In genomic region chr3:15305366-15305844, GRCh38 we compare ENCODE assay signal across 11 cellular contexts. TPM values are rescaled to one million over a fixed set of nuclear protein-coding genes. Genes with fewer than 3 reads are reported as not detected.
DNase-seq lines count a peak whose midpoint lies in the region; ATAC-seq and TF ChIP-seq lines count a peak whose summit lies in the region.
"Had no signal": no experiment of that assay in that cellular context is flagged by ENCODE, and none has a peak within 500 bp of the region (broad histone marks: within the 10 kb centered on the region; RNA-seq: fewer than 3 reads in every experiment).

No MANE protein-coding gene starts in this region.

- no peak for ATAC-seq in activated CD8-positive, alpha-beta memory T cell treated with anti-CD3 and anti-CD28 coated beads, Interleukin-2, amount 10 ng/mL, durations not matched to agents 7 days and 5 days
- ATAC-seq in RWPE2 (ENCODE audit: low read depth) (0 out of 3 replicates have a peak, but pooled peaks have one; percentile 25), foreskin keratinocyte (peak; percentile 54)

- TF ChIP-seq CTCF in RWPE2 (IDR thresholded peaks at IDR 0.05; ENCODE audit: poor library complexity, severe bottlenecking) = no peak
- TF ChIP-seq CTCF in foreskin keratinocyte (conservative IDR thresholded peaks at IDR 0.05) = peak; percentile 39
- TF ChIP-seq CTCF in thyroid gland (IDR thresholded peaks at IDR 0.05) = peak in 3 of 6 experiments; percentile 23 to 35 (median 24)

- no peaks in the 10 kb centered on the region for H3K36me3 ChIP-seq in RWPE2 (ENCODE audit: low read depth)
- H3K36me3 ChIP-seq in thyroid gland = peaks cover 5 to 9% of the 10 kb centered on the region in 2 donors

- H3K9me3 Mint-ChIP-seq in activated CD8-positive, alpha-beta memory T cell treated with anti-CD3 and anti-CD28 coated beads, Interleukin-2, amount 10 ng/mL, durations not matched to agents 7 days and 5 days (ENCODE audit: low read depth) = no peaks in the 10 kb centered on the region

- H3K27me3 Mint-ChIP-seq in activated CD8-positive, alpha-beta memory T cell treated with anti-CD3 and anti-CD28 coated beads, Interleukin-2, amount 10 ng/mL, durations not matched to agents 7 days and 5 days = no peaks in the 10 kb centered on the region

- no peak overlapping the region for H3K27ac ChIP-seq in RWPE2 (ENCODE audit: poor library complexity, severe bottlenecking)
- H3K27ac ChIP-seq in foreskin keratinocyte = no peak overlapping the region
- H3K27ac ChIP-seq in thyroid gland = peak overlapping the region; percentile 19 to 47 (median 23)

- H3K4me3 ChIP-seq in RWPE2 (ENCODE audit: severe bottlenecking) (no peak overlapping the region), thyroid gland (replicated peaks in 1 of 3) (no peak overlapping the region)

- WGBS in thyroid gland, 2 donors = 80 to 83% methylated on average over 6 of the region's 6 CpGs

- H3K36me3 Mint-ChIP-seq in activated CD8-positive, alpha-beta memory T cell treated with anti-CD3 and anti-CD28 coated beads, Interleukin-2, amount 10 ng/mL, durations not matched to agents 7 days and 5 days = peaks cover 42% of the 10 kb centered on the region

- no peaks in the 10 kb centered on the region for H3K27me3 ChIP-seq in RWPE2 (ENCODE audit: insufficient read depth, poor library complexity, severe bottlenecking)
- H3K27me3 ChIP-seq in foreskin keratinocyte = no peaks in the 10 kb centered on the region
- no peaks in the 10 kb centered on the region for H3K27me3 ChIP-seq in thyroid gland

- peaks cover 74% of the 10 kb centered on the region for H3K4me1 Mint-ChIP-seq in activated CD8-positive, alpha-beta memory T cell treated with anti-CD3 and anti-CD28 coated beads, Interleukin-2, amount 10 ng/mL, durations not matched to agents 7 days and 5 days

- H3K4me3 Mint-ChIP-seq in activated CD8-positive, alpha-beta memory T cell treated with anti-CD3 and anti-CD28 coated beads, Interleukin-2, amount 10 ng/mL, durations not matched to agents 7 days and 5 days = no peak overlapping the region

- intact Hi-C loops in thyroid gland (cut with DNase I) (no loop called here), posterior cingulate gyrus (cut with DNase I) (no loop called here)

- peak overlapping the region; percentile 33 for H3K27ac Mint-ChIP-seq in activated CD8-positive, alpha-beta memory T cell treated with anti-CD3 and anti-CD28 coated beads, Interleukin-2, amount 10 ng/mL, durations not matched to agents 7 days and 5 days

- H3K9me3 ChIP-seq in RWPE2 (ENCODE audit: severe bottlenecking) (no peaks in the 10 kb centered on the region), thyroid gland (no peaks in the 10 kb centered on the region)

- DNase-seq in activated CD8-positive, alpha-beta memory T cell treated with anti-CD3 and anti-CD28 coated beads, Interleukin-2, amount 10 ng/mL, durations not matched to agents 7 days and 5 days = no peak
- DNase-seq in activated CD8-positive, alpha-beta memory T cell treated with anti-CD3 and anti-CD28 coated beads for 24 hours = no peak
- DNase-seq in RWPE2 (ENCODE audit: low spot score) = no peak
- no peak for DNase-seq in foreskin keratinocyte
- no peak for DNase-seq in thyroid gland
- DNase-seq in posterior cingulate gyrus = no peak
- no peak for DNase-seq in Kasumi-1 (lab: John Stamatoyannopoulos, UW)
- DNase-seq in NCI-H774 (lab: John Stamatoyannopoulos, UW) = no peak
- DNase-seq: head of caudate nucleus; NCI-H1105; stimulated activated CD4-positive, alpha-beta T cell treated with anti-CD3 and anti-CD28 coated beads, Interleukin-12 subunit alpha, Interleukin-12 subunit beta, amount 100 ng/mL, for 4 hours had no signal

- CTCF ChIA-PET in activated CD8-positive, alpha-beta memory T cell treated with anti-CD3 and anti-CD28 coated beads, Interleukin-2, amount 10 ng/mL, durations not matched to agents 7 days and 5 days (lab: Charles Lee) = interaction anchor here (1.4 to 2.2 kb wide), 7 partner anchors 13 to 102 kb away, joined by 3 to 19 read pairs (median 5); partner anchors contain the start of gene SH3BP5

- no peak for TF ChIP-seq POLR2A in thyroid gland (IDR thresholded peaks at IDR 0.05)

- peaks cover 10% of the 10 kb centered on the region for H3K4me1 ChIP-seq in RWPE2 (ENCODE audit: insufficient read depth, poor library complexity, severe bottlenecking)
- H3K4me1 ChIP-seq in foreskin keratinocyte = peaks cover 7% of the 10 kb centered on the region
- H3K4me1 ChIP-seq in thyroid gland = peaks cover 26 to 77% of the 10 kb centered on the region in 2 donors

RNA-seq across cellular contexts. Expression of gene SH3BP5, which starts 27.0 kb away (rescaled TPM):
- 10 to 100 TPM; 19.4 to 30.3 TPM for total RNA-seq in activated CD8-positive, alpha-beta memory T cell treated with anti-CD3 and anti-CD28 coated beads, Interleukin-2, amount 10 ng/mL, durations not matched to agents 7 days and 5 days
- 10.0 and 11.2 TPM in 2 replicates for total RNA-seq in foreskin keratinocyte
- 6.1 and 6.6 TPM in 2 replicates for polyA plus RNA-seq in foreskin keratinocyte
- 10 to 100 TPM; 60.2 to 90.4 (median 82.0) TPM for total RNA-seq in thyroid gland

Comparison
In these comparisons a context has a peak if more than half of its experiments do, and no peak if none do; other contexts are left out.
1. H3K27ac ChIP-seq: peak in thyroid gland (3 of 3); none in RWPE2 (single experiment) and foreskin keratinocyte (single experiment).